1 cellular context compared by ENCODE assay signal in genomic region chr20:32543570-32544259, GRCh38.
TF ChIP-seq lines count a peak whose summit lies in the region.

No MANE protein-coding gene starts in this region.

TF ChIP-seq in HepG2, 621 proteins besides CTCF, POLR2A, EP300 and RAD21 (continued from another document and continues in another):
- TF ChIP-seq ZNF639 (CRISPR knock-in tag; conservative IDR thresholded peaks at IDR 0.05) (peak; percentile 82), HNF4A (CRISPR knock-in tag; IDR thresholded peaks at IDR 0.05) (peak; percentile 99), ARNT2 (CRISPR knock-in tag; IDR thresholded peaks at IDR 0.05; ENCODE audit: low read depth) (peak; percentile 97), GABPA (IDR thresholded peaks at IDR 0.05; ENCODE audit: low read depth, low read length) (no peak), GABPA (CRISPR knock-in tag; IDR thresholded peaks at IDR 0.05; ENCODE audit: low read depth) (peak; percentile 35; the same call in 1 of the 2 replicates), STAG1 (CRISPR knock-in tag; IDR thresholded peaks at IDR 0.05) (peak; percentile 53), RAD51 (IDR thresholded peaks at IDR 0.05; ENCODE audit: borderline replicate concordance) (peak; percentile 21; the same call in 1 of the 2 replicates), MXD3 (CRISPR knock-in tag; IDR thresholded peaks at IDR 0.05) (peak; percentile 95), KDM6A (CRISPR knock-in tag; IDR thresholded peaks at IDR 0.05; ENCODE audit: low read depth) (peak; percentile 97), U2AF1 (optimal IDR thresholded peaks at IDR 0.05; ENCODE audit: low read depth, low read length) (no peak), HMGXB4 (CRISPR knock-in tag; IDR thresholded peaks at IDR 0.05; ENCODE audit: borderline replicate concordance in 1 of 2, low read depth in 1 of 2) (peak; percentile 82 to 97), AHDC1 (CRISPR knock-in tag; IDR thresholded peaks at IDR 0.05; ENCODE audit: borderline replicate concordance) (peak; percentile 98), SNAPC4 (CRISPR knock-in tag; IDR thresholded peaks at IDR 0.05) (peak; percentile 95), TFDP1 (CRISPR knock-in tag; IDR thresholded peaks at IDR 0.05; ENCODE audit: borderline replicate concordance) (peak; percentile 97), ZNF34 (CRISPR knock-in tag; IDR thresholded peaks at IDR 0.05; ENCODE audit: borderline replicate concordance) (no peak), ZFP62 (CRISPR knock-in tag; IDR thresholded peaks at IDR 0.05) (no peak), SRY (CRISPR knock-in tag; IDR thresholded peaks at IDR 0.05) (peak; percentile 88), ZNF235 (CRISPR knock-in tag; IDR thresholded peaks at IDR 0.05; ENCODE audit: borderline replicate concordance) (peak; percentile 94; the same call in 1 of the 2 replicates), NFYB (CRISPR knock-in tag; IDR thresholded peaks at IDR 0.05) (peak; percentile 56), PHF8 (CRISPR knock-in tag; IDR thresholded peaks at IDR 0.05) (peak; percentile 66), ZNF558 (CRISPR knock-in tag; IDR thresholded peaks at IDR 0.05; ENCODE audit: borderline replicate concordance) (peak; percentile 90; the same call in 1 of the 2 replicates), ZNF766 (CRISPR knock-in tag; IDR thresholded peaks at IDR 0.05; ENCODE audit: borderline replicate concordance) (peak; percentile 95; the same call in 1 of the 2 replicates), NR2F2 (IDR thresholded peaks at IDR 0.05; ENCODE audit: borderline replicate concordance, low read depth) (no peak), ZNF607 (CRISPR knock-in tag; IDR thresholded peaks at IDR 0.05; ENCODE audit: borderline replicate concordance) (peak; percentile 99), NR1H2 (CRISPR knock-in tag; IDR thresholded peaks at IDR 0.05; ENCODE audit: borderline replicate concordance, low read depth) (0 out of 2 replicates have a peak, but pooled peaks have one; percentile 32), FOSL1 (CRISPR knock-in tag; IDR thresholded peaks at IDR 0.05; ENCODE audit: borderline replicate concordance) (no peak), ZSCAN29 (CRISPR knock-in tag; conservative IDR thresholded peaks at IDR 0.05) (peak; percentile 93), PHF21A (CRISPR knock-in tag; IDR thresholded peaks at IDR 0.05) (peak; percentile 99), RFX1 (IDR thresholded peaks at IDR 0.05) (no peak), CBFB (CRISPR knock-in tag; IDR thresholded peaks at IDR 0.05) (peak; percentile 99), HES4 (CRISPR knock-in tag; IDR thresholded peaks at IDR 0.05; ENCODE audit: borderline replicate concordance) (peak; percentile 80; the same call in 1 of the 2 replicates), SATB2 (CRISPR knock-in tag; IDR thresholded peaks at IDR 0.05) (peak; percentile 71), WIZ (CRISPR knock-in tag; IDR thresholded peaks at IDR 0.05) (peak; percentile 89), REL (CRISPR knock-in tag; conservative IDR thresholded peaks at IDR 0.05) (peak; percentile 97), ARNT (IDR thresholded peaks at IDR 0.05) (no peak), GZF1 (CRISPR knock-in tag; IDR thresholded peaks at IDR 0.05) (0 out of 2 replicates have a peak, but pooled peaks have one; percentile 53), ZNF530 (CRISPR knock-in tag; IDR thresholded peaks at IDR 0.05; ENCODE audit: low read depth) (no peak), ZNF33A (CRISPR knock-in tag; IDR thresholded peaks at IDR 0.05; ENCODE audit: borderline replicate concordance) (no peak), FOXC1 (CRISPR knock-in tag; IDR thresholded peaks at IDR 0.05; ENCODE audit: borderline replicate concordance) (peak; percentile 98), ZNF672 (CRISPR knock-in tag; IDR thresholded peaks at IDR 0.05) (peak; percentile 87; the same call in 1 of the 2 replicates), ZMAT5 (CRISPR knock-in tag; IDR thresholded peaks at IDR 0.05; ENCODE audit: borderline replicate concordance, low read depth) (no peak), NKX3-1 (CRISPR knock-in tag; IDR thresholded peaks at IDR 0.05) (peak; percentile 95), DNMT1 (CRISPR knock-in tag; IDR thresholded peaks at IDR 0.05) (no peak; the same call in 1 of the 2 replicates), RBM39 (IDR thresholded peaks at IDR 0.05; ENCODE audit: low read depth, low read length, poor library complexity, severe bottlenecking) (no peak), CREBL2 (CRISPR knock-in tag; IDR thresholded peaks at IDR 0.05; ENCODE audit: borderline replicate concordance) (peak; percentile 93; the same call in 1 of the 2 replicates), IKZF5 (CRISPR knock-in tag; IDR thresholded peaks at IDR 0.05) (peak; percentile 100), PRMT3 (CRISPR knock-in tag; IDR thresholded peaks at IDR 0.05; ENCODE audit: borderline replicate concordance, low read depth) (peak; percentile 97; the same call in 1 of the 2 replicates)
